9 cellular contexts compared by ENCODE assay signal in genomic region chr2:100321881-100322820, GRCh38. TPM values are rescaled to one million over a fixed set of nuclear protein-coding genes. Genes with fewer than 3 reads are reported as not detected.
DNase-seq lines count a peak whose midpoint lies in the region; ATAC-seq and TF ChIP-seq lines count a peak whose summit lies in the region.
"Had no signal": no experiment of that assay in that cellular context is flagged by ENCODE, and none has a peak within 500 bp of the region (broad histone marks: within the 10 kb centered on the region; RNA-seq: fewer than 3 reads in every experiment).

TSS of gene LONRF2 (minus strand) at chr2:100322501. CDS start at chr2:100322093, 408 bp downstream.

- H3K27ac Mint-ChIP-seq in chondrocyte (ENCODE audit: unreplicated experiment): no peak within 1 kb of the TSS
- H3K27ac Mint-ChIP-seq: CD4-positive, alpha-beta T cell had no signal

- H3K9ac ChIP-seq in liver (ENCODE audit: low read depth in 1 of 2, low read length in 2 of 2) (peak within 1 kb of the TSS in 1 of 2 donors; percentile 12), subcutaneous abdominal adipose tissue (ENCODE audit: low read length in 5 of 5) (no peak within 1 kb of the TSS)

- no peak for ATAC-seq in GM18520 (IDR thresholded peaks at IDR 0.05; ENCODE audit: unreplicated experiment)

- H3K4me1 Mint-ChIP-seq in chondrocyte (ENCODE audit: low read depth): peaks cover 10% of the 10 kb centered on the region

- H3K27ac ChIP-seq in liver (ENCODE audit: low read depth in 1 of 2, low read length in 2 of 2) (peak within 1 kb of the TSS; percentile 62 to 74), subcutaneous abdominal adipose tissue (ENCODE audit: low read depth, low read length) (no peak within 1 kb of the TSS)

- peaks cover 0 to 5% (median 1%) of the 10 kb centered on the region in 4 donors for H3K9me3 ChIP-seq in liver (ENCODE audit: control insufficient read depth in 4 of 4, low read length in 3 of 4)
- peaks cover 0 to 8% (median 4%) of the 10 kb centered on the region in 5 donors for H3K9me3 ChIP-seq in subcutaneous abdominal adipose tissue (ENCODE audit: control insufficient read depth in 5 of 5, low read length in 5 of 5)

- WGBS in liver: 2% methylated on average over 110 of the region's 110 CpGs

- H3K36me3 Mint-ChIP-seq in chondrocyte (ENCODE audit: low read depth): peaks cover 10% of the 10 kb centered on the region

- peaks cover 16% of the 10 kb centered on the region for H3K9me3 Mint-ChIP-seq in chondrocyte (ENCODE audit: low read depth)

- H3K27me3 ChIP-seq in liver (ENCODE audit: control insufficient read depth in 4 of 4, insufficient read depth in 4 of 4, low read length in 3 of 4) (peaks cover 0 to 3% (median under 1%) of the 10 kb centered on the region in 4 donors), subcutaneous abdominal adipose tissue (ENCODE audit: control insufficient read depth in 5 of 5, insufficient read depth in 4 of 5, low read length in 5 of 5) (peaks cover 0 to 14% (median 2%) of the 10 kb centered on the region in 5 donors)

- DNase-seq in NCI-H2029 (lab: John Stamatoyannopoulos, UW) (peak; percentile 57), NCI-H2029 treated with DMSO at 0.1 percent for 48 hours (lab: John Stamatoyannopoulos, UW) (no peak), NCI-H345 treated with DMSO at 0.1 percent for 48 hours (lab: John Stamatoyannopoulos, UW; ENCODE audit: unreplicated experiment) (peak; percentile 67), chondrocyte (ENCODE audit: low spot score) (no peak), cortex of kidney (lab: John Stamatoyannopoulos, UW) (no peak)

- H3K4me1 ChIP-seq in liver (ENCODE audit: control insufficient read depth in 4 of 4, insufficient read depth in 4 of 4, low read length in 3 of 4): peaks cover 5 to 15% (median 11%) of the 10 kb centered on the region in 4 donors
- H3K4me1 ChIP-seq in subcutaneous abdominal adipose tissue (ENCODE audit: control insufficient read depth in 5 of 5, insufficient read depth in 5 of 5, low read length in 5 of 5): peaks cover 0 to 19% (median 15%) of the 10 kb centered on the region in 5 donors

- no peak for TF ChIP-seq RAD21 in liver (IDR thresholded peaks at IDR 0.05)

- H3K36me3 ChIP-seq in liver (ENCODE audit: control insufficient read depth in 4 of 4, insufficient read depth in 3 of 4, low read depth in 1 of 4, low read length in 3 of 4) (no peaks in the 10 kb centered on the region), subcutaneous abdominal adipose tissue (ENCODE audit: control insufficient read depth in 5 of 5, insufficient read depth in 5 of 5, low read length in 5 of 5) (no peaks in the 10 kb centered on the region)

- peaks cover 49% of the 10 kb centered on the region for H3K27me3 Mint-ChIP-seq in chondrocyte (ENCODE audit: low read depth)

- H3K4me3 Mint-ChIP-seq in chondrocyte (ENCODE audit: unreplicated experiment): peak within 1 kb of the TSS; percentile 63

- TF ChIP-seq CTCF in chondrocyte (IDR thresholded peaks at IDR 0.05) (no peak), liver (IDR thresholded peaks at IDR 0.05; ENCODE audit: low read depth, low read length, missing input control) (no peak)

- H3K4me3 ChIP-seq in liver (ENCODE audit: low read depth in 1 of 3, low read length in 3 of 3) (peak within 1 kb of the TSS; percentile 8 to 81 (median 74)), subcutaneous abdominal adipose tissue (ENCODE audit: low read depth in 1 of 5, low read length in 5 of 5) (peak within 1 kb of the TSS; percentile 44 to 78 (median 59))

TF ChIP-seq in liver, 16 proteins besides CTCF, POLR2A, EP300 and RAD21:
- TF ChIP-seq ZBTB33 (IDR thresholded peaks at IDR 0.05) (no peak), JUND (IDR thresholded peaks at IDR 0.05) (no peak), YY1 (IDR thresholded peaks at IDR 0.05) (no peak), EGR1 (IDR thresholded peaks at IDR 0.05; ENCODE audit: low read depth in 2 of 2) (no peak), TAF1 (conservative IDR thresholded peaks at IDR 0.05) (no peak), NR2F2 (IDR thresholded peaks at IDR 0.05) (no peak), HNF4G (IDR thresholded peaks at IDR 0.05) (no peak), RXRA (IDR thresholded peaks at IDR 0.05) (no peak), FOXA2 (IDR thresholded peaks at IDR 0.05) (no peak), HNF4A (conservative IDR thresholded peaks at IDR 0.05) (no peak), GABPA (IDR thresholded peaks at IDR 0.05 in 1 of 2, conservative IDR thresholded peaks at IDR 0.05 in 1 of 2) (no peak), SP1 (IDR thresholded peaks at IDR 0.05) (no peak), FOXA1 (IDR thresholded peaks at IDR 0.05) (no peak), REST (IDR thresholded peaks at IDR 0.05) (no peak)
- TF ChIP-seq, protein P1, sequence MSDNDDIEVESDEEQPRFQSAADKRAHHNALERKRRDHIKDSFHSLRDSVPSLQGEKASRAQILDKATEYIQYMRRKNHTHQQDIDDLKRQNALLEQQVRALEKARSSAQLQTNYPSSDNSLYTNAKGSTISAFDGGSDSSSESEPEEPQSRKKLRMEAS (IDR thresholded peaks at IDR 0.05): no peak
- TF ChIP-seq, protein P2, sequence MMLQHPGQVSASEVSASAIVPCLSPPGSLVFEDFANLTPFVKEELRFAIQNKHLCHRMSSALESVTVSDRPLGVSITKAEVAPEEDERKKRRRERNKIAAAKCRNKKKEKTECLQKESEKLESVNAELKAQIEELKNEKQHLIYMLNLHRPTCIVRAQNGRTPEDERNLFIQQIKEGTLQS (IDR thresholded peaks at IDR 0.05): no peak

RNA-seq across cellular contexts. Expression of gene LONRF2, which starts in this region (rescaled TPM):
- total RNA-seq in chondrocyte (1.7 to 1.8 TPM (median 1.7 TPM) in 3 replicates), liver (1 to 10 TPM in 1 of 2 donors, under 1 TPM in 1; 0.23 to 3.7 TPM)
- polyA plus RNA-seq in liver: under 1 TPM; 0.06 to 0.24 TPM

Comparison
In these comparisons a context has a peak if more than half of its experiments do, and no peak if none do; other contexts are left out.
1. DNase-seq: peak in NCI-H2029 (single experiment) and NCI-H345 treated with DMSO at 0.1 percent for 48 hours (single experiment); none in NCI-H2029 treated with DMSO at 0.1 percent for 48 hours (single experiment), chondrocyte (single experiment) and cortex of kidney (single experiment).